ENCODE assay signal across 9 cellular contexts in the genomic region with DNA sequence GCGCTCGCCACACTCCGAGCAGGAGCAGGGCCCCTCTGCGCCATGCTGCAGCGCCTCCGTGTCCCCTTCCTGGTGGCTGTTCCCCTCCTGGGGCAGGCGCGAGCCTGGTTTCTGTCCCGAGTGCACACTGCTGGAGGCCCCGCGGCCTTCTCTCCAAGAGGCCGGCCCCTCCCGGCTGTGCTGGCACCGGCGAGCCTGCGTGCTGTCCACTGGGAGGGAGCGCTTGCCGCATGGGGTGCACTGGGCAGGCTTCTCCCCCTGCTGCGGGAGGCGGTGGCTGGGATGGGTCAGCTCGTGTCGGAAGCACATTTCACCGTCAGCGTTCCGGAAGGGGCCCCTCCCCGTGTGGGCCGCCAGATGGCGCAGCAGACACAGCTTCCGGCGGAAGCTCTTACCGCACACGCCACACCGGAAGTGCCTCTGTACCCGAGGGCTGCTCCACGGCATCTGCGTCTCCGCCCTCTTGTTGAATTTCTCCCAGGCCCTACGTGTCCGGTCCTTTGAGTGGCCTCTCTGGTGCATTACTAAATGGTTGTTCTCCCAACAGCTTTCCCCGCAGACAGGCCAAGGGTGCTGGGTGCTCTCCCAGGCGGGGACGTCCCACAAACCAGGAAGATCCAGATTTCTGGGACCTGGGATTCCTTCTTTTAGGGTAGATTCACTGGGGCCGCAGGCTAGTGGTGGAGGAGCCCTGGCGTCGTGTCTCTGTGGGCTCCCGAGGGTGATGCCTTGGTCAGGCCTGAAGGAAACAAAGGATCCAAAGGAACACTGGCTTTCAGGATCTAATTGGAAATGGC. TPM values are rescaled to one million over a fixed set of nuclear protein-coding genes. Genes with fewer than 3 reads are reported as not detected.
DNase-seq lines count a peak whose midpoint lies in the region; ATAC-seq and TF ChIP-seq lines count a peak whose summit lies in the region.
"Had no signal": no experiment of that assay in that cellular context is flagged by ENCODE, and none has a peak within 500 bp of the region (broad histone marks: within the 10 kb centered on the region; RNA-seq: fewer than 3 reads in every experiment).

No MANE protein-coding gene starts in this region.

- H3K27ac Mint-ChIP-seq in T-helper 17 cell, result peak overlapping the region; percentile 37
- no peak overlapping the region for H3K27ac Mint-ChIP-seq in neural crest cell (ENCODE audit: unreplicated experiment)

- peak; percentile 44 for TF ChIP-seq CTCF in neural crest cell (conservative IDR thresholded peaks at IDR 0.05)

- H3K27ac ChIP-seq in BLaER1 treated with 17β-estradiol and CSF1 and Interleukin-3, amounts not matched to agents 10 nM and 100 nM, result peak overlapping the region in 10 of 11 experiments; percentile 59 to 82 (median 70); a peak in 20 of 22 replicates
- H3K27ac ChIP-seq: thoracic aorta had no signal

- H3K4me1 ChIP-seq in BLaER1 treated with 17β-estradiol and CSF1 and Interleukin-3, amounts not matched to agents 10 nM and 100 nM, result peaks cover 25 to 45% (median 31%) of the 10 kb centered on the region in 10 experiments

- H3K4me2 ChIP-seq in BLaER1 treated with 17β-estradiol and CSF1 and Interleukin-3, amounts not matched to agents 10 nM and 100 nM, result peak overlapping the region; percentile 39 to 63 (median 54)

- H3K4me3 Mint-ChIP-seq in T-helper 17 cell (peak overlapping the region; percentile 50), neural crest cell (no peak overlapping the region)

- H3K36me3 Mint-ChIP-seq in T-helper 17 cell (ENCODE audit: low read depth) (peaks cover 3% of the 10 kb centered on the region), neural crest cell (ENCODE audit: low read depth) (peaks cover 18% of the 10 kb centered on the region)

- H3K9me3 ChIP-seq in BLaER1 treated with 17β-estradiol and CSF1 and Interleukin-3, amounts not matched to agents 10 nM and 100 nM (replicated peaks in 1 of 11), result peaks cover 5 to 21% (median 12%) of the 10 kb centered on the region in 11 experiments; a peak in 21 of 22 replicates
- H3K9me3 ChIP-seq in T-helper 17 cell (ENCODE audit: control insufficient read depth, low read length, poor library complexity, severe bottlenecking), result no peaks in the 10 kb centered on the region
- H3K9me3 ChIP-seq: thoracic aorta had no signal

- peaks cover 49 to 76% (median 65%) of the 10 kb centered on the region in 11 experiments for H3K36me3 ChIP-seq in BLaER1 treated with 17β-estradiol and CSF1 and Interleukin-3, amounts not matched to agents 10 nM and 100 nM

- H3K27me3 ChIP-seq in BLaER1 treated with 17β-estradiol and CSF1 and Interleukin-3, amounts not matched to agents 10 nM and 100 nM, result no peaks in the 10 kb centered on the region

- peak overlapping the region in 7 of 11 experiments; percentile 23 to 58 (median 44); a peak in 9 of 22 replicates for H3K9ac ChIP-seq in BLaER1 treated with 17β-estradiol and CSF1 and Interleukin-3, amounts not matched to agents 10 nM and 100 nM

- no peaks in the 10 kb centered on the region; a peak in 3 of 22 replicates for H4K20me1 ChIP-seq in BLaER1 treated with 17β-estradiol and CSF1 and Interleukin-3, amounts not matched to agents 10 nM and 100 nM

- H3K4me3 ChIP-seq in BLaER1 treated with 17β-estradiol and CSF1 and Interleukin-3, amounts not matched to agents 10 nM and 100 nM, result peak overlapping the region in 7 of 10 experiments; percentile 7 to 46 (median 38); a peak in 13 of 20 replicates
- H3K4me3 ChIP-seq: thoracic aorta had no signal

- H3K9me3 Mint-ChIP-seq in neural crest cell, result no peaks in the 10 kb centered on the region

- H3K4me1 Mint-ChIP-seq in T-helper 17 cell, result peaks cover 2% of the 10 kb centered on the region
- H3K4me1 Mint-ChIP-seq in neural crest cell, result no peaks in the 10 kb centered on the region

- H3K27me3 Mint-ChIP-seq in T-helper 17 cell, result no peaks in the 10 kb centered on the region
- H3K27me3 Mint-ChIP-seq in neural crest cell (ENCODE audit: low read depth), result no peaks in the 10 kb centered on the region

- ATAC-seq in T-helper 17 cell, result peak; percentile 90
- no peak for ATAC-seq in GM19023 (IDR thresholded peaks at IDR 0.05; ENCODE audit: unreplicated experiment)

- DNase-seq in T-helper 17 cell, result peak; percentile 35 to 46 (median 42)
- DNase-seq in central memory CD4-positive, alpha-beta T cell, result peak; percentile 37
- DNase-seq in neural crest cell (ENCODE audit: low read depth, low spot score), result peak; percentile 18
- DNase-seq in MV-4-11 (lab: John Stamatoyannopoulos, UW), result no peak
- DNase-seq in NCI-H187 (lab: John Stamatoyannopoulos, UW), result no peak
- no peak for DNase-seq in NOMO-1 (lab: John Stamatoyannopoulos, UW; ENCODE audit: unreplicated experiment in 2 of 2)

RNA-seq across cellular contexts. Expression of a gene that starts 18.7 kb away (rescaled TPM):
- total RNA-seq in T-helper 17 cell (1 to 10 TPM; 2.8 to 4.4 TPM), neural crest cell (16.2 and 17.1 TPM in 2 replicates)

RNA-seq across cellular contexts. Expression of a gene that starts 43.5 kb away (rescaled TPM):
- 10 to 100 TPM; 42.4 to 49.8 TPM for total RNA-seq in T-helper 17 cell
- 151 and 154 TPM in 2 replicates for total RNA-seq in neural crest cell

RNA-seq across cellular contexts. Expression of a gene that starts 54.3 kb away (rescaled TPM):
- under 1 TPM; 0.23 to 0.87 TPM for total RNA-seq in T-helper 17 cell
- total RNA-seq in neural crest cell, result 4.9 and 5.8 TPM in 2 replicates

Comparison
In these comparisons a context has a peak if more than half of its experiments do, and no peak if none do; other contexts are left out.
1. DNase-seq: peak in T-helper 17 cell (3 of 3), central memory CD4-positive, alpha-beta T cell (single experiment) and neural crest cell (single experiment); none in MV-4-11 (single experiment), NCI-H187 (0 of 2) and NOMO-1 (0 of 2).